In genomic region chr17:42677921-42678781, GRCh38 we compare ENCODE assay signal across 1 cellular context.
A peak's percentile ranks its signal among the peaks of the same experiment; 100 is the strongest.
TF ChIP-seq lines count a peak whose summit lies in the region.

No MANE protein-coding gene starts in this region.

TF ChIP-seq in HepG2, 621 proteins besides CTCF, POLR2A, EP300 and RAD21 (continued from another document and continues in another):
- TF ChIP-seq GMEB2 (CRISPR knock-in tag; IDR thresholded peaks at IDR 0.05; ENCODE audit: low read depth): no peak
- TF ChIP-seq ZNF333 (CRISPR knock-in tag; IDR thresholded peaks at IDR 0.05; ENCODE audit: borderline replicate concordance): no peak
- no peak; the same call in 1 of the 2 replicates for TF ChIP-seq ZFP90 (CRISPR knock-in tag; IDR thresholded peaks at IDR 0.05; ENCODE audit: borderline replicate concordance)
- TF ChIP-seq MIER2 (CRISPR knock-in tag; IDR thresholded peaks at IDR 0.05): no peak
- TF ChIP-seq ZNF513 (CRISPR knock-in tag; conservative IDR thresholded peaks at IDR 0.05): no peak
- no peak; the same call in 1 of the 2 replicates for TF ChIP-seq GZF1 (CRISPR knock-in tag; IDR thresholded peaks at IDR 0.05)
- TF ChIP-seq SRSF4 (IDR thresholded peaks at IDR 0.05; ENCODE audit: low read depth, low read length, poor library complexity, severe bottlenecking): no peak
- no peak for TF ChIP-seq ZNF367 (CRISPR knock-in tag; IDR thresholded peaks at IDR 0.05; ENCODE audit: borderline replicate concordance)
- TF ChIP-seq ZBTB25 (CRISPR knock-in tag; IDR thresholded peaks at IDR 0.05): peak; percentile 75
- no peak for TF ChIP-seq ZSCAN31 (CRISPR knock-in tag; IDR thresholded peaks at IDR 0.05; ENCODE audit: low read depth)
- peak; percentile 74 for TF ChIP-seq ZNF430 (CRISPR knock-in tag; IDR thresholded peaks at IDR 0.05)
- no peak; the same call in 1 of the 2 replicates for TF ChIP-seq FOXC1 (CRISPR knock-in tag; IDR thresholded peaks at IDR 0.05; ENCODE audit: borderline replicate concordance)
- no peak for TF ChIP-seq ZNF138 (CRISPR knock-in tag; IDR thresholded peaks at IDR 0.05; ENCODE audit: low read depth)
- peak; percentile 5; the same call in 1 of the 2 replicates for TF ChIP-seq E2F2 (CRISPR knock-in tag; IDR thresholded peaks at IDR 0.05; ENCODE audit: borderline replicate concordance)
- 0 out of 2 replicates have a peak, but pooled peaks have one; percentile 15 for TF ChIP-seq ZBTB3 (CRISPR knock-in tag; IDR thresholded peaks at IDR 0.05; ENCODE audit: borderline replicate concordance, low read depth)
- no peak for TF ChIP-seq PRMT3 (CRISPR knock-in tag; IDR thresholded peaks at IDR 0.05; ENCODE audit: borderline replicate concordance, low read depth)
- TF ChIP-seq EED (CRISPR knock-in tag; IDR thresholded peaks at IDR 0.05): no peak
- no peak for TF ChIP-seq SETDB1 (CRISPR knock-in tag; IDR thresholded peaks at IDR 0.05; ENCODE audit: borderline replicate concordance)
- no peak for TF ChIP-seq ZNF660 (CRISPR knock-in tag; IDR thresholded peaks at IDR 0.05; ENCODE audit: borderline replicate concordance, low read depth)
- TF ChIP-seq NFE2L2 (IDR thresholded peaks at IDR 0.05; ENCODE audit: low read length): no peak
- no peak for TF ChIP-seq PRPF4 (IDR thresholded peaks at IDR 0.05; ENCODE audit: low read depth, low read length, poor library complexity, severe bottlenecking)
- TF ChIP-seq SNAPC4 (CRISPR knock-in tag; IDR thresholded peaks at IDR 0.05): no peak
- peak; percentile 52 for TF ChIP-seq RERE (CRISPR knock-in tag; IDR thresholded peaks at IDR 0.05; ENCODE audit: low read depth)
- no peak for TF ChIP-seq MZF1 (CRISPR knock-in tag; IDR thresholded peaks at IDR 0.05; ENCODE audit: borderline replicate concordance)
- TF ChIP-seq ARNTL (CRISPR knock-in tag; IDR thresholded peaks at IDR 0.05): peak; percentile 73
- TF ChIP-seq ZNF205 (CRISPR knock-in tag; IDR thresholded peaks at IDR 0.05): peak; percentile 80; the same call in 1 of the 2 replicates
- TF ChIP-seq PATZ1 (CRISPR knock-in tag; IDR thresholded peaks at IDR 0.05): peak; percentile 73
- no peak for TF ChIP-seq MBNL3 (CRISPR knock-in tag; conservative IDR thresholded peaks at IDR 0.05)
- peak; percentile 70 for TF ChIP-seq ZNF143 (CRISPR knock-in tag; IDR thresholded peaks at IDR 0.05)
- TF ChIP-seq ARNT2 (CRISPR knock-in tag; IDR thresholded peaks at IDR 0.05; ENCODE audit: low read depth): peak; percentile 48; the same call in 1 of the 2 replicates
- TF ChIP-seq SOX5 (CRISPR knock-in tag; IDR thresholded peaks at IDR 0.05; ENCODE audit: borderline replicate concordance): peak; percentile 95
- peak; percentile 14 for TF ChIP-seq ZEB1 (IDR thresholded peaks at IDR 0.05; ENCODE audit: insufficient replicate concordance, low read depth)
- no peak; the same call in 1 of the 2 replicates for TF ChIP-seq ZNF709 (CRISPR knock-in tag; IDR thresholded peaks at IDR 0.05)
- TF ChIP-seq ZBTB2 (CRISPR knock-in tag; IDR thresholded peaks at IDR 0.05; ENCODE audit: low read depth): no peak
- peak; percentile 69; the same call in 1 of the 2 replicates for TF ChIP-seq ZBTB26 (CRISPR knock-in tag; IDR thresholded peaks at IDR 0.05; ENCODE audit: borderline replicate concordance)
- no peak for TF ChIP-seq ZNF546 (CRISPR knock-in tag; conservative IDR thresholded peaks at IDR 0.05)
- TF ChIP-seq SMARCE1 (IDR thresholded peaks at IDR 0.05; ENCODE audit: borderline replicate concordance): no peak
- TF ChIP-seq KAT2B (IDR thresholded peaks at IDR 0.05; ENCODE audit: borderline replicate concordance, low read depth, low read length): no peak
- no peak for TF ChIP-seq ZNF780A (CRISPR knock-in tag; IDR thresholded peaks at IDR 0.05)
- peak; percentile 74 for TF ChIP-seq GATAD1 (CRISPR knock-in tag; IDR thresholded peaks at IDR 0.05)
- no peak; the same call in 1 of the 2 replicates for TF ChIP-seq NCOR1 (IDR thresholded peaks at IDR 0.05; ENCODE audit: borderline replicate concordance, low read length)
